In the genomic region with DNA sequence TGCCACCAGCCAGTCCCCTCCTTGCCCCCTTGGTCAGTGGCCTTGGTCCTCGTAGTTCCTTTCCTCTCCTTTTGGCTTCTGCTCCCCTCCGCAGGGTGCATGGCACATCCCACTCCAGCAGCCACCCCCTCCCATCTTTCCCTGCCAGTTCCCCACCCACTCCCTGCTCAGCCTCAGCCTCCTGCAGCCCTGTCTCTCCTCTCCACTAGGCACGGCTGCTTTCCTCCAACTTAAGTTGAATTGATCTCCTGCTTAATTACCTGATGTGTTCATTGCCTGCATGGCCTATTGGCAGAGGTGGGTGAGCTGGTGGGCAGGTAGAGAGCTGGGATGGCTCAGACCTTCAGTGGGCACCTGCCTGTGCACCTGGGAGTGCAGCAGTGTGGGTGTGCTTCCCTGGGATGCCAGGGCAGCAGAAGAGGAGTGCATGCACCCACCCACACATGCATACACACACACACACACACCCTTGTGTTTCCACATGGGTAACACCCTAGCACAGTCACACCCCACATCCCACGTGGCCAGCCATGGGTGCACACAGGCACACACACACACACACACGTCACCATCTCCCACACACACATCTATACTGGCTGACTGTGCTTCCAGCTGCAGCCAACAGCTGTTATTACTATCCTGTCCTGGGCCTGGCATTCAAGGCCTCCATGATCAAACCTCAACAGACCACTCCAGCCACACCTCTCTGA, we compare ENCODE assay signal across 15 cellular contexts. TPM values are rescaled to one million over a fixed set of nuclear protein-coding genes. Genes with fewer than 3 reads are reported as not detected.
DNase-seq lines count a peak whose midpoint lies in the region; FAIRE-seq and TF ChIP-seq lines count a peak whose summit lies in the region.
"Had no signal": no experiment of that assay in that cellular context is flagged by ENCODE, and none has a peak within 500 bp of the region (broad histone marks: within the 10 kb centered on the region; RNA-seq: fewer than 3 reads in every experiment).

No MANE protein-coding gene starts in this region.

- H3K27me3 Mint-ChIP-seq in brain (peaks cover 37% of the 10 kb centered on the region), CD14-positive monocyte (ENCODE audit: low read depth in 3 of 3) (peaks cover 20 to 27% (median 26%) of the 10 kb centered on the region in 3 donors)
- H3K27me3 Mint-ChIP-seq in activated T-helper 1 cell treated with anti-CD3 and anti-CD28 coated beads, Interleukin-12 subunit alpha, Interleukin-12 subunit beta, Interleukin-2, Interleukin-4 antibody, amounts not matched to agents 30 ng/mL and 10 ng/mL and 1 ng/mL, durations not matched to agents 14 hours and 24 hours and 36 hours (ENCODE audit: insufficient read depth) = peaks cover 40% of the 10 kb centered on the region

- no peak overlapping the region for H3K4me3 Mint-ChIP-seq in brain
- H3K4me3 Mint-ChIP-seq in CD14-positive monocyte = no peak overlapping the region
- no peak overlapping the region for H3K4me3 Mint-ChIP-seq in activated T-helper 1 cell treated with anti-CD3 and anti-CD28 coated beads, Interleukin-12 subunit alpha, Interleukin-12 subunit beta, Interleukin-2, Interleukin-4 antibody, amounts not matched to agents 30 ng/mL and 10 ng/mL and 1 ng/mL, durations not matched to agents 14 hours and 24 hours and 36 hours
- H3K4me3 Mint-ChIP-seq: CD4-positive, alpha-beta T cell had no signal

- FAIRE-seq in HTR-8/SVneo (lab: Jason Lieb, UNC) = peak; percentile 9
- FAIRE-seq: H54 had no signal

- no peak overlapping the region for H3K4me3 ChIP-seq in fibroblast of the aortic adventitia (ENCODE audit: low read depth, low read length)
- H3K4me3 ChIP-seq: SJSA1 had no signal

- intact Hi-C loops in posterior cingulate gyrus (cut with DNase I) = no loop called here
- intact Hi-C loops in CD14-positive monocyte (cut with micrococcal nuclease) = no loop called here
- intact Hi-C loops in activated T-helper 1 cell treated with anti-CD3 and anti-CD28 coated beads, Interleukin-12 subunit alpha, Interleukin-12 subunit beta, Interleukin-2, Interleukin-4 antibody, amounts not matched to agents 30 ng/mL and 10 ng/mL and 1 ng/mL, durations not matched to agents 14 hours and 24 hours and 36 hours (cut with micrococcal nuclease) = no loop called here

- TF ChIP-seq CTCF in brain (conservative IDR thresholded peaks at IDR 0.05) (no peak), fibroblast of the aortic adventitia (IDR thresholded peaks at IDR 0.05; ENCODE audit: insufficient read depth, low read length) (no peak), CD14-positive monocyte (IDR thresholded peaks at IDR 0.05) (no peak)

- DNase-seq in HTR-8/SVneo (ENCODE audit: insufficient read length, low spot score) = no peak
- DNase-seq in fibroblast of the aortic adventitia (ENCODE audit: low read depth) = peak; percentile 18
- peak in 6 of 10 donors; percentile 15 to 90 (median 70) for DNase-seq in posterior cingulate gyrus
- DNase-seq in CD14-positive monocyte (ENCODE audit: low spot score) = no peak
- no peak for DNase-seq in activated T-helper 1 cell treated with anti-CD3 and anti-CD28 coated beads, Interleukin-12 subunit alpha, Interleukin-12 subunit beta, Interleukin-2, Interleukin-4 antibody, amounts not matched to agents 30 ng/mL and 10 ng/mL and 1 ng/mL, durations not matched to agents 14 hours and 24 hours and 36 hours (ENCODE audit: low spot score)
- DNase-seq in NCI-H146 treated with DMSO at 0.1 percent for 48 hours (lab: John Stamatoyannopoulos, UW; ENCODE audit: unreplicated experiment) = no peak
- no peak for DNase-seq in epidermal melanocyte (ENCODE audit: insufficient read length, low spot score)
- DNase-seq: CD4-positive, alpha-beta T cell; NCI-H1048; NCI-H146; NCI-H446 had no signal

- H3K4me1 Mint-ChIP-seq in brain (peaks cover 85% of the 10 kb centered on the region), CD14-positive monocyte (no peaks in the 10 kb centered on the region)
- no peaks in the 10 kb centered on the region for H3K4me1 Mint-ChIP-seq in activated T-helper 1 cell treated with anti-CD3 and anti-CD28 coated beads, Interleukin-12 subunit alpha, Interleukin-12 subunit beta, Interleukin-2, Interleukin-4 antibody, amounts not matched to agents 30 ng/mL and 10 ng/mL and 1 ng/mL, durations not matched to agents 14 hours and 24 hours and 36 hours (ENCODE audit: low read depth)

- H3K36me3 Mint-ChIP-seq in brain = no peaks in the 10 kb centered on the region
- no peaks in the 10 kb centered on the region for H3K36me3 Mint-ChIP-seq in CD14-positive monocyte
- no peaks in the 10 kb centered on the region for H3K36me3 Mint-ChIP-seq in activated T-helper 1 cell treated with anti-CD3 and anti-CD28 coated beads, Interleukin-12 subunit alpha, Interleukin-12 subunit beta, Interleukin-2, Interleukin-4 antibody, amounts not matched to agents 30 ng/mL and 10 ng/mL and 1 ng/mL, durations not matched to agents 14 hours and 24 hours and 36 hours (ENCODE audit: low read depth)

- H3K27ac Mint-ChIP-seq in brain (peak overlapping the region in 3 of 5 experiments; percentile 13 to 79 (median 17)), CD14-positive monocyte (no peak overlapping the region)
- no peak overlapping the region for H3K27ac Mint-ChIP-seq in activated T-helper 1 cell treated with anti-CD3 and anti-CD28 coated beads, Interleukin-12 subunit alpha, Interleukin-12 subunit beta, Interleukin-2, Interleukin-4 antibody, amounts not matched to agents 30 ng/mL and 10 ng/mL and 1 ng/mL, durations not matched to agents 14 hours and 24 hours and 36 hours
- H3K27ac Mint-ChIP-seq: CD4-positive, alpha-beta T cell had no signal

- H3K9me3 Mint-ChIP-seq in brain = no peaks in the 10 kb centered on the region
- peaks cover 0 to 2% (median 0%) of the 10 kb centered on the region in 7 donors for H3K9me3 Mint-ChIP-seq in CD14-positive monocyte
- H3K9me3 Mint-ChIP-seq in activated T-helper 1 cell treated with anti-CD3 and anti-CD28 coated beads, Interleukin-12 subunit alpha, Interleukin-12 subunit beta, Interleukin-2, Interleukin-4 antibody, amounts not matched to agents 30 ng/mL and 10 ng/mL and 1 ng/mL, durations not matched to agents 14 hours and 24 hours and 36 hours = no peaks in the 10 kb centered on the region
- H3K9me3 Mint-ChIP-seq: CD4-positive, alpha-beta T cell had no signal

RNA-seq across cellular contexts. Expression of a gene that starts 30.9 kb away (rescaled TPM):
- 13.4 TPM for polyA plus RNA-seq in brain (ENCODE audit: insufficient read depth, low read depth, low replicate concordance)
- total RNA-seq in fibroblast of the aortic adventitia (ENCODE audit: low replicate concordance) = 13.3 and 16.4 TPM in 2 replicates
- under 1 TPM; 0.18 to 0.76 TPM for polyA plus RNA-seq in CD14-positive monocyte
- total RNA-seq in activated T-helper 1 cell treated with anti-CD3 and anti-CD28 coated beads, Interleukin-12 subunit alpha, Interleukin-12 subunit beta, Interleukin-2, Interleukin-4 antibody, amounts not matched to agents 30 ng/mL and 10 ng/mL and 1 ng/mL, durations not matched to agents 14 hours and 24 hours and 36 hours = 21.5 and 21.9 TPM in 2 replicates

RNA-seq across cellular contexts. Expression of a gene that starts 32.7 kb away (rescaled TPM):
- 12.9 TPM for polyA plus RNA-seq in brain (ENCODE audit: insufficient read depth, low read depth, low replicate concordance)
- 5.0 and 14.4 TPM in 2 replicates for total RNA-seq in fibroblast of the aortic adventitia (ENCODE audit: low replicate concordance)
- 10 to 100 TPM; 12.1 to 14.0 TPM for polyA plus RNA-seq in CD14-positive monocyte
- total RNA-seq in activated T-helper 1 cell treated with anti-CD3 and anti-CD28 coated beads, Interleukin-12 subunit alpha, Interleukin-12 subunit beta, Interleukin-2, Interleukin-4 antibody, amounts not matched to agents 30 ng/mL and 10 ng/mL and 1 ng/mL, durations not matched to agents 14 hours and 24 hours and 36 hours = 54.1 and 58.0 TPM in 2 replicates

RNA-seq across cellular contexts. Expression of a gene that starts 33.2 kb away (rescaled TPM):
- polyA plus RNA-seq in brain (ENCODE audit: insufficient read depth, low read depth, low replicate concordance) (3.0 TPM), CD14-positive monocyte (under 1 TPM in 1 of 2 donors, not detected in 1; 0.09 TPM)
- not detected in 2 replicates for total RNA-seq in fibroblast of the aortic adventitia (ENCODE audit: low replicate concordance)
- 0.52 and 0.78 TPM in 2 replicates for total RNA-seq in activated T-helper 1 cell treated with anti-CD3 and anti-CD28 coated beads, Interleukin-12 subunit alpha, Interleukin-12 subunit beta, Interleukin-2, Interleukin-4 antibody, amounts not matched to agents 30 ng/mL and 10 ng/mL and 1 ng/mL, durations not matched to agents 14 hours and 24 hours and 36 hours
- total RNA-seq: Daoy, SJSA1 had no signal

Comparison
In these comparisons a context has a peak if more than half of its experiments do, and no peak if none do; other contexts are left out.
1. DNase-seq: peak in fibroblast of the aortic adventitia (single experiment) and posterior cingulate gyrus (6 of 10); none in HTR-8/SVneo (single experiment), CD14-positive monocyte (single experiment), activated T-helper 1 cell treated with anti-CD3 and anti-CD28 coated beads, Interleukin-12 subunit alpha, Interleukin-12 subunit beta, Interleukin-2, Interleukin-4 antibody, amounts not matched to agents 30 ng/mL and 10 ng/mL and 1 ng/mL, durations not matched to agents 14 hours and 24 hours and 36 hours (single experiment), NCI-H146 treated with DMSO at 0.1 percent for 48 hours (single experiment) and epidermal melanocyte (single experiment).
2. H3K27ac Mint-ChIP-seq: peak in brain (3 of 5); none in CD14-positive monocyte (0 of 7) and activated T-helper 1 cell treated with anti-CD3 and anti-CD28 coated beads, Interleukin-12 subunit alpha, Interleukin-12 subunit beta, Interleukin-2, Interleukin-4 antibody, amounts not matched to agents 30 ng/mL and 10 ng/mL and 1 ng/mL, durations not matched to agents 14 hours and 24 hours and 36 hours (single experiment).